Comparison of ENCODE assay signal across 8 cellular contexts in the genomic region with DNA sequence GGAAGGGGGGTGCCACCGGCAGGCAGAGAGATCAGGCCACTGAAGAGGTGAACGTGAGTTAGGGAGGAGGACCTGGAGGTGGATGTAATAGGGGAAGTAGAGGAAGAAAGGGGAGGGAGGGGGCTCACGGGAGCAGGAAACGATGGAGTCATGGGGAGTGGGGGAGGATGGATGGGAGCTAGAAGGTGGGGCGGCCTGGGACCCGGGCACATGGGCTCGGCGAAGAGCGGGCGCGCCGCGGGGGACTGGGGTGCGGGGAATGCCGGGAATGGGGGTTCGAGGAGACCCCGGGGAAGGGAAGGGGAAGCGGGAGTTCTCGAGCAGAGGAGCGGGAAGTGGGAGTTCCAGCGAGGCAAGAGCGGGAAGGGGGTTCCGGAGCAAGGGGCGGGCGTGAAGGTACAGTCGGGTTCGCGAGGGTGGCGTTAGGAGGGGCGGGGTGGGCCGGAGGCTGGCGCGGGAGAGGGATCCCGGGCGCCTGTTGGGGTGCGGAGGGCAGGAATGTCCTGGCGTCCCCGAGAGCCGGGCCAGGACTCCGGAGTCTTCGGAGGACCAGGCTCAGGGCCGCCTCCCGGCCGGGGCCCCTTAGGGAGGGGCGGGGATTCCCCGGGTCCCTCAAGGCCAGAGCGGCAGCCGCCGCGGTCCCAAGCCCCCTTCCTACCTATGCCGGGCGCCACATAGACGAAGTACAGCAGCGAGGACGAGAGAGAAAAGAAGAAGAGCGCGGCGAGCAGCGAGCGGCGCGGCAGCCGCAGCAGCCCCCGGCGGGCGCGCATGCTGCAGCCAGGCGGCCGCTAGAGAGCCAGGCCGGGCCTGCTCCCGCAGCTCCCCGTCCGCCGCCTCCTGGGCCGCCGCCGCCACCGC. TPM values are rescaled to one million over a fixed set of nuclear protein-coding genes. Genes with fewer than 3 reads are reported as not detected.
DNase-seq lines count a peak whose midpoint lies in the region; ATAC-seq and TF ChIP-seq lines count a peak whose summit lies in the region.

No MANE protein-coding gene starts in this region.

- DNase-seq in NCI-H1694 treated with DMSO at 0.1 percent for 48 hours (lab: John Stamatoyannopoulos, UW) (peak; percentile 24), NCI-H1694 (lab: John Stamatoyannopoulos, UW) (no peak), NCI-H2171 treated with DMSO at 0.1 percent for 48 hours (lab: John Stamatoyannopoulos, UW) (peak; percentile 40), foreskin keratinocyte (no peak), SHP77 treated with DMSO at 0.1 percent for 48 hours (lab: John Stamatoyannopoulos, UW) (no peak)
- peak; percentile 19 for DNase-seq in activated T-helper 1 cell treated with anti-CD3 and anti-CD28 coated beads, Interleukin-12 subunit alpha, Interleukin-12 subunit beta, Interleukin-2, Interleukin-4 antibody, amounts not matched to agents 30 ng/mL and 10 ng/mL and 1 ng/mL, durations not matched to agents 14 hours and 24 hours and 36 hours (ENCODE audit: low spot score)

- H3K4me1 ChIP-seq in foreskin keratinocyte (peaks cover 5% of the 10 kb centered on the region), neutrophil (ENCODE audit: control insufficient read depth in 1 of 2, insufficient read depth in 1 of 2, low read depth in 1 of 2, low read length in 1 of 2) (peaks cover 63 to 71% of the 10 kb centered on the region in 2 experiments)

- H3K27ac Mint-ChIP-seq in activated T-helper 1 cell treated with anti-CD3 and anti-CD28 coated beads, Interleukin-12 subunit alpha, Interleukin-12 subunit beta, Interleukin-2, Interleukin-4 antibody, amounts not matched to agents 30 ng/mL and 10 ng/mL and 1 ng/mL, durations not matched to agents 14 hours and 24 hours and 36 hours = peak overlapping the region; percentile 94

- H3K36me3 ChIP-seq in neutrophil = no peaks in the 10 kb centered on the region

- H3K27me3 ChIP-seq in foreskin keratinocyte (no peaks in the 10 kb centered on the region), neutrophil (no peaks in the 10 kb centered on the region)

- peaks cover 5% of the 10 kb centered on the region for H3K27me3 Mint-ChIP-seq in activated T-helper 1 cell treated with anti-CD3 and anti-CD28 coated beads, Interleukin-12 subunit alpha, Interleukin-12 subunit beta, Interleukin-2, Interleukin-4 antibody, amounts not matched to agents 30 ng/mL and 10 ng/mL and 1 ng/mL, durations not matched to agents 14 hours and 24 hours and 36 hours (ENCODE audit: insufficient read depth)

- peak overlapping the region; percentile 83 for H3K27ac ChIP-seq in foreskin keratinocyte
- H3K27ac ChIP-seq in neutrophil = peak overlapping the region; percentile 96

- H3K36me3 Mint-ChIP-seq in activated T-helper 1 cell treated with anti-CD3 and anti-CD28 coated beads, Interleukin-12 subunit alpha, Interleukin-12 subunit beta, Interleukin-2, Interleukin-4 antibody, amounts not matched to agents 30 ng/mL and 10 ng/mL and 1 ng/mL, durations not matched to agents 14 hours and 24 hours and 36 hours (ENCODE audit: low read depth) = peaks cover 4% of the 10 kb centered on the region

- H3K4me3 Mint-ChIP-seq in activated T-helper 1 cell treated with anti-CD3 and anti-CD28 coated beads, Interleukin-12 subunit alpha, Interleukin-12 subunit beta, Interleukin-2, Interleukin-4 antibody, amounts not matched to agents 30 ng/mL and 10 ng/mL and 1 ng/mL, durations not matched to agents 14 hours and 24 hours and 36 hours = peak overlapping the region; percentile 92

- ATAC-seq in HG02642 (IDR thresholded peaks at IDR 0.05; ENCODE audit: poor library complexity, unreplicated experiment) (peak; percentile 52), foreskin keratinocyte (peak; percentile 59)

- TF ChIP-seq CTCF in foreskin keratinocyte (conservative IDR thresholded peaks at IDR 0.05) (no peak), neutrophil (IDR thresholded peaks at IDR 0.05) (no peak)

- H3K9me3 Mint-ChIP-seq in activated T-helper 1 cell treated with anti-CD3 and anti-CD28 coated beads, Interleukin-12 subunit alpha, Interleukin-12 subunit beta, Interleukin-2, Interleukin-4 antibody, amounts not matched to agents 30 ng/mL and 10 ng/mL and 1 ng/mL, durations not matched to agents 14 hours and 24 hours and 36 hours = no peaks in the 10 kb centered on the region

- H3K4me3 ChIP-seq in neutrophil (ENCODE audit: low read depth in 1 of 2, low read length in 1 of 2) = peak overlapping the region; percentile 86 to 93

- no peaks in the 10 kb centered on the region for H3K9me3 ChIP-seq in neutrophil

- peaks cover 50% of the 10 kb centered on the region for H3K4me1 Mint-ChIP-seq in activated T-helper 1 cell treated with anti-CD3 and anti-CD28 coated beads, Interleukin-12 subunit alpha, Interleukin-12 subunit beta, Interleukin-2, Interleukin-4 antibody, amounts not matched to agents 30 ng/mL and 10 ng/mL and 1 ng/mL, durations not matched to agents 14 hours and 24 hours and 36 hours (ENCODE audit: low read depth)

- intact Hi-C loops in activated T-helper 1 cell treated with anti-CD3 and anti-CD28 coated beads, Interleukin-12 subunit alpha, Interleukin-12 subunit beta, Interleukin-2, Interleukin-4 antibody, amounts not matched to agents 30 ng/mL and 10 ng/mL and 1 ng/mL, durations not matched to agents 14 hours and 24 hours and 36 hours (cut with micrococcal nuclease) = loop anchor here (1.0 to 5.0 kb wide), 5 partner anchors 14 to 134 kb away; partner anchors contain the start of gene SLC9A8

RNA-seq across cellular contexts. Expression of gene B4GALT5, which starts 0.5 kb away (rescaled TPM):
- 38.9 and 39.3 TPM in 2 replicates for total RNA-seq in activated T-helper 1 cell treated with anti-CD3 and anti-CD28 coated beads, Interleukin-12 subunit alpha, Interleukin-12 subunit beta, Interleukin-2, Interleukin-4 antibody, amounts not matched to agents 30 ng/mL and 10 ng/mL and 1 ng/mL, durations not matched to agents 14 hours and 24 hours and 36 hours
- total RNA-seq in foreskin keratinocyte = 24.5 and 25.0 TPM in 2 replicates
- 8.5 and 10.6 TPM in 2 replicates for polyA plus RNA-seq in foreskin keratinocyte

Comparison
In these comparisons a context has a peak if more than half of its experiments do, and no peak if none do; other contexts are left out.
1. DNase-seq: peak in NCI-H1694 treated with DMSO at 0.1 percent for 48 hours (single experiment), NCI-H2171 treated with DMSO at 0.1 percent for 48 hours (single experiment) and activated T-helper 1 cell treated with anti-CD3 and anti-CD28 coated beads, Interleukin-12 subunit alpha, Interleukin-12 subunit beta, Interleukin-2, Interleukin-4 antibody, amounts not matched to agents 30 ng/mL and 10 ng/mL and 1 ng/mL, durations not matched to agents 14 hours and 24 hours and 36 hours (single experiment); none in NCI-H1694 (single experiment), foreskin keratinocyte (0 of 2) and SHP77 treated with DMSO at 0.1 percent for 48 hours (single experiment).